ENCODE assay signal across 1 cellular context in the genomic region with DNA sequence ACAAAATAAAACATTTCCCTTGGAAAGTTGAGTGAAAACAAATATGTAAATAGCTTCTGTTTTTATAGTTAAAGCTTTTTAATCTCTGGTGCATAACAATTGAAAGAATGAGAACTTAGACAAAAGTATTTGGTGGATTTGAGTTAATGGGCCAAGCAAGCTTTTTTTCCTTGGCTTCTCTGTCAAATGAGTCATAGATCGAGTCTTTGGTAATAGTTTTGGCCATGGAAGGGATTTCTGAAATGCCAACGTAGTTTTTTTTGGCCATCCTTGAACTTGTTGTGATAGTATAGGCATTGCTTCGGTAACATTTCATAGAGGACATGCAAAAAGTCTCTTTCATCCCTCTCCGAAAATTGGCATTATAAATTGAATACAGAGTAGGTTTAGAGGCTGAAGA.
TF ChIP-seq lines count a peak whose summit lies in the region.

No MANE protein-coding gene starts in this region.

TF ChIP-seq in IMR-90, 13 proteins besides CTCF, POLR2A, EP300 and RAD21:
- TF ChIP-seq, protein P1, sequence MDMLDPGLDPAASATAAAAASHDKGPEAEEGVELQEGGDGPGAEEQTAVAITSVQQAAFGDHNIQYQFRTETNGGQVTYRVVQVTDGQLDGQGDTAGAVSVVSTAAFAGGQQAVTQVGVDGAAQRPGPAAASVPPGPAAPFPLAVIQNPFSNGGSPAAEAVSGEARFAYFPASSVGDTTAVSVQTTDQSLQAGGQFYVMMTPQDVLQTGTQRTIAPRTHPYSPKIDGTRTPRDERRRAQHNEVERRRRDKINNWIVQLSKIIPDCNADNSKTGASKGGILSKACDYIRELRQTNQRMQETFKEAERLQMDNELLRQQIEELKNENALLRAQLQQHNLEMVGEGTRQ (IDR thresholded peaks at IDR 0.05; ENCODE audit: low read depth, low read length): no peak
- TF ChIP-seq MAFK (IDR thresholded peaks at IDR 0.05; ENCODE audit: low read depth, low read length): 0 out of 2 replicates have a peak, but pooled peaks have one; percentile 10
- TF ChIP-seq CHD1 (IDR thresholded peaks at IDR 0.05; ENCODE audit: low read depth, low read length): no peak
- TF ChIP-seq, protein P2, sequence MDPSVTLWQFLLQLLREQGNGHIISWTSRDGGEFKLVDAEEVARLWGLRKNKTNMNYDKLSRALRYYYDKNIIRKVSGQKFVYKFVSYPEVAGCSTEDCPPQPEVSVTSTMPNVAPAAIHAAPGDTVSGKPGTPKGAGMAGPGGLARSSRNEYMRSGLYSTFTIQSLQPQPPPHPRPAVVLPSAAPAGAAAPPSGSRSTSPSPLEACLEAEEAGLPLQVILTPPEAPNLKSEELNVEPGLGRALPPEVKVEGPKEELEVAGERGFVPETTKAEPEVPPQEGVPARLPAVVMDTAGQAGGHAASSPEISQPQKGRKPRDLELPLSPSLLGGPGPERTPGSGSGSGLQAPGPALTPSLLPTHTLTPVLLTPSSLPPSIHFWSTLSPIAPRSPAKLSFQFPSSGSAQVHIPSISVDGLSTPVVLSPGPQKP (IDR thresholded peaks at IDR 0.05; ENCODE audit: borderline replicate concordance, low read depth, low read length): no peak
- TF ChIP-seq MXI1 (IDR thresholded peaks at IDR 0.05; ENCODE audit: borderline replicate concordance, low read depth, low read length): no peak
- TF ChIP-seq FOS (IDR thresholded peaks at IDR 0.05; ENCODE audit: low read depth, low read length): peak; percentile 61; the same call in 1 of the 2 replicates
- TF ChIP-seq RCOR1 (IDR thresholded peaks at IDR 0.05; ENCODE audit: insufficient replicate concordance, low read length): no peak
- TF ChIP-seq SMC3 (IDR thresholded peaks at IDR 0.05; ENCODE audit: low read depth, low read length): no peak
- TF ChIP-seq BHLHE40 (IDR thresholded peaks at IDR 0.05; ENCODE audit: low read depth, low read length): no peak
- peak; percentile 54; the same call in 1 of the 2 replicates for TF ChIP-seq CEBPB (IDR thresholded peaks at IDR 0.05; ENCODE audit: low read depth, low read length)
- TF ChIP-seq NFE2L2 (IDR thresholded peaks at IDR 0.05; ENCODE audit: low read depth, low read length): no peak
- TF ChIP-seq MAZ (IDR thresholded peaks at IDR 0.05; ENCODE audit: borderline replicate concordance, low read depth, low read length): no peak
- TF ChIP-seq RFX5 (IDR thresholded peaks at IDR 0.05; ENCODE audit: low read depth, low read length): no peak
TF ChIP-seq in IMR-90: peak in this region for 3.
